1 cellular context compared by ENCODE assay signal in the genomic region with DNA sequence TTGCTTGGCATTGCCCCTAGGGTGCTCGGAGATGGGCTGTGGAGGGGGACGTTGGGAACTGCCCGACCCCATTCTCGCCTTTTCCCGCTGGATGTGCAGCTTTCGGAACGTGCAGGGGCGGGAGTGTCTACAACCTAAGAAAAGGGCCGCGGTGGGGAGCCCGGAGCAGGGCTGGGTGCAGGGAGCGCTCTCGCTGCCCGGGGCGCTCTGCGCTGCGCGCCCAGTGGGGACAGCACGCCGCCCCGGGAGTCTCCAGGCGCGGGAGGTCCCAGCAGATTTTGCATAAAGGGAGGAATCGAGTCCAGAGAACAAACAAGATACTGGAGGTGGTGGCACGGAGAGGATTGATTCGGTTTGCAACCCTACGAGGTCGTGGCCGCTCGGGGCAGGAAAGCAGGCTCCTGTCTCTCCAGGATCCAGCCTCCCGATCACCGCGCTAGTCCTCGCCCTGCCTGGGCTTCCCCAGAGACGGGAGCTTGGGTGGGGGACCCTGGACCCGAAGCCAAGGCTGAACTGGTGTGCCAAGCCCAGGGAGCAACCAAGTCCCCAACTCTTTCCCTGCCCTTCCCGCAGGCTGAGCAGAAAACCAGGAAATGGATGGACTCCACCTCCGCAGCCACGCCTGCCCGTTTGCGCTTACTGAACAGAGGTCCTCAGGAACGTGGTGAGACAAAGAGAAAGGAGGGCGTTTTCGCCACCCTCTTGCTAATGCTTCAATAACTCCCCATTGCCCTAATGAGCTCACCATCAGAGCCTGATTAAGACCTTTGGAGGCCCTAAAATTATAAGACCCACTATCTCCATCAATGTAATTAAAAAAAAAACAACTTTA.
TF ChIP-seq lines count a peak whose summit lies in the region.

No MANE protein-coding gene starts in this region.

TF ChIP-seq in HEK293, 187 proteins besides CTCF, POLR2A, EP300 and RAD21 (continued from another document and continues in another):
- TF ChIP-seq, protein P1, sequence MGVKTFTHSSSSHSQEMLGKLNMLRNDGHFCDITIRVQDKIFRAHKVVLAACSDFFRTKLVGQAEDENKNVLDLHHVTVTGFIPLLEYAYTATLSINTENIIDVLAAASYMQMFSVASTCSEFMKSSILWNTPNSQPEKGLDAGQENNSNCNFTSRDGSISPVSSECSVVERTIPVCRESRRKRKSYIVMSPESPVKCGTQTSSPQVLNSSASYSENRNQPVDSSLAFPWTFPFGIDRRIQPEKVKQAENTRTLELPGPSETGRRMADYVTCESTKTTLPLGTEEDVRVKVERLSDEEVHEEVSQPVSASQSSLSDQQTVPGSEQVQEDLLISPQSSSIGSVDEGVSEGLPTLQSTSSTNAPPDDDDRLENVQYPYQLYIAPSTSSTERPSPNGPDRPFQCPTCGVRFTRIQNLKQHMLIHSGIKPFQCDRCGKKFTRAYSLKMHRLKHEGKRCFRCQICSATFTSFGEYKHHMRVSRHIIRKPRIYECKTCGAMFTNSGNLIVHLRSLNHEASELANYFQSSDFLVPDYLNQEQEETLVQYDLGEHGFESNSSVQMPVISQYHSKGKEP (tag by site-specific recombination; IDR thresholded peaks at IDR 0.05): peak; percentile 29; the same call in 1 of the 2 replicates
- TF ChIP-seq, protein P2, sequence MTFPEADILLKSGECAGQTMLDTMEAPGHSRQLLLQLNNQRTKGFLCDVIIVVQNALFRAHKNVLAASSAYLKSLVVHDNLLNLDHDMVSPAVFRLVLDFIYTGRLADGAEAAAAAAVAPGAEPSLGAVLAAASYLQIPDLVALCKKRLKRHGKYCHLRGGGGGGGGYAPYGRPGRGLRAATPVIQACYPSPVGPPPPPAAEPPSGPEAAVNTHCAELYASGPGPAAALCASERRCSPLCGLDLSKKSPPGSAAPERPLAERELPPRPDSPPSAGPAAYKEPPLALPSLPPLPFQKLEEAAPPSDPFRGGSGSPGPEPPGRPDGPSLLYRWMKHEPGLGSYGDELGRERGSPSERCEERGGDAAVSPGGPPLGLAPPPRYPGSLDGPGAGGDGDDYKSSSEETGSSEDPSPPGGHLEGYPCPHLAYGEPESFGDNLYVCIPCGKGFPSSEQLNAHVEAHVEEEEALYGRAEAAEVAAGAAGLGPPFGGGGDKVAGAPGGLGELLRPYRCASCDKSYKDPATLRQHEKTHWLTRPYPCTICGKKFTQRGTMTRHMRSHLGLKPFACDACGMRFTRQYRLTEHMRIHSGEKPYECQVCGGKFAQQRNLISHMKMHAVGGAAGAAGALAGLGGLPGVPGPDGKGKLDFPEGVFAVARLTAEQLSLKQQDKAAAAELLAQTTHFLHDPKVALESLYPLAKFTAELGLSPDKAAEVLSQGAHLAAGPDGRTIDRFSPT (tag by site-specific recombination; IDR thresholded peaks at IDR 0.05): no peak
- no peak for TF ChIP-seq ZNF837 (tag by site-specific recombination; IDR thresholded peaks at IDR 0.05)
- TF ChIP-seq, protein P3, sequence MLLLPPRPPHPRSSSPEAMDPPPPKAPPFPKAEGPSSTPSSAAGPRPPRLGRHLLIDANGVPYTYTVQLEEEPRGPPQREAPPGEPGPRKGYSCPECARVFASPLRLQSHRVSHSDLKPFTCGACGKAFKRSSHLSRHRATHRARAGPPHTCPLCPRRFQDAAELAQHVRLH (tag by site-specific recombination; IDR thresholded peaks at IDR 0.05): peak; percentile 10; the same call in 1 of the 2 replicates
- peak; percentile 85; the same call in 1 of the 2 replicates for TF ChIP-seq REPIN1 (tag by site-specific recombination; IDR thresholded peaks at IDR 0.05; ENCODE audit: low read depth)
- TF ChIP-seq HOXA7 (CRISPR knock-in tag; IDR thresholded peaks at IDR 0.05; ENCODE audit: borderline replicate concordance): no peak
- 0 out of 2 replicates have a peak, but pooled peaks have one; percentile 24 for TF ChIP-seq ZNF623 (tag by site-specific recombination; IDR thresholded peaks at IDR 0.05)
- peak; percentile 39; the same call in 1 of the 2 replicates for TF ChIP-seq ZNF394 (tag by site-specific recombination; IDR thresholded peaks at IDR 0.05; ENCODE audit: borderline replicate concordance)
- TF ChIP-seq ZNF292 (tag by site-specific recombination; IDR thresholded peaks at IDR 0.05; ENCODE audit: borderline replicate concordance, low read depth): no peak
- TF ChIP-seq RBAK (tag by site-specific recombination; IDR thresholded peaks at IDR 0.05): no peak
- TF ChIP-seq, protein P4, sequence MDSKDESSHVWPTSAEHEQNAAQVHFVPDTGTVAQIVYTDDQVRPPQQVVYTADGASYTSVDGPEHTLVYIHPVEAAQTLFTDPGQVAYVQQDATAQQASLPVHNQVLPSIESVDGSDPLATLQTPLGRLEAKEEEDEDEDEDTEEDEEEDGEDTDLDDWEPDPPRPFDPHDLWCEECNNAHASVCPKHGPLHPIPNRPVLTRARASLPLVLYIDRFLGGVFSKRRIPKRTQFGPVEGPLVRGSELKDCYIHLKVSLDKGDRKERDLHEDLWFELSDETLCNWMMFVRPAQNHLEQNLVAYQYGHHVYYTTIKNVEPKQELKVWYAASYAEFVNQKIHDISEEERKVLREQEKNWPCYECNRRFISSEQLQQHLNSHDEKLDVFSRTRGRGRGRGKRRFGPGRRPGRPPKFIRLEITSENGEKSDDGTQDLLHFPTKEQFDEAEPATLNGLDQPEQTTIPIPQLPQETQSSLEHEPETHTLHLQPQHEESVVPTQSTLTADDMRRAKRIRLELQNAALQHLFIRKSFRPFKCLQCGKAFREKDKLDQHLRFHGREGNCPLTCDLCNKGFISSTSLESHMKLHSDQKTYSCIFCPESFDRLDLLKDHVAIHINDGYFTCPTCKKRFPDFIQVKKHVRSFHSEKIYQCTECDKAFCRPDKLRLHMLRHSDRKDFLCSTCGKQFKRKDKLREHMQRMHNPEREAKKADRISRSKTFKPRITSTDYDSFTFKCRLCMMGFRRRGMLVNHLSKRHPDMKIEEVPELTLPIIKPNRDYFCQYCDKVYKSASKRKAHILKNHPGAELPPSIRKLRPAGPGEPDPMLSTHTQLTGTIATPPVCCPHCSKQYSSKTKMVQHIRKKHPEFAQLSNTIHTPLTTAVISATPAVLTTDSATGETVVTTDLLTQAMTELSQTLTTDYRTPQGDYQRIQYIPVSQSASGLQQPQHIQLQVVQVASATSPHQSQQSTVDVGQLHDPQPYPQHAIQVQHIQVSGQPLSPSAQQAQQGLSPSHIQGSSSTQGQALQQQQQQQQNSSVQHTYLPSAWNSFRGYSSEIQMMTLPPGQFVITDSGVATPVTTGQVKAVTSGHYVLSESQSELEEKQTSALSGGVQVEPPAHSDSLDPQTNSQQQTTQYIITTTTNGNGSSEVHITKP (tag by site-specific recombination; IDR thresholded peaks at IDR 0.05): peak; percentile 97
- peak; percentile 12; the same call in 1 of the 2 replicates for TF ChIP-seq ZNF239 (tag by site-specific recombination; IDR thresholded peaks at IDR 0.05)
- TF ChIP-seq ZFHX2 (tag by site-specific recombination; conservative IDR thresholded peaks at IDR 0.05): peak; percentile 57
- TF ChIP-seq, protein P5, sequence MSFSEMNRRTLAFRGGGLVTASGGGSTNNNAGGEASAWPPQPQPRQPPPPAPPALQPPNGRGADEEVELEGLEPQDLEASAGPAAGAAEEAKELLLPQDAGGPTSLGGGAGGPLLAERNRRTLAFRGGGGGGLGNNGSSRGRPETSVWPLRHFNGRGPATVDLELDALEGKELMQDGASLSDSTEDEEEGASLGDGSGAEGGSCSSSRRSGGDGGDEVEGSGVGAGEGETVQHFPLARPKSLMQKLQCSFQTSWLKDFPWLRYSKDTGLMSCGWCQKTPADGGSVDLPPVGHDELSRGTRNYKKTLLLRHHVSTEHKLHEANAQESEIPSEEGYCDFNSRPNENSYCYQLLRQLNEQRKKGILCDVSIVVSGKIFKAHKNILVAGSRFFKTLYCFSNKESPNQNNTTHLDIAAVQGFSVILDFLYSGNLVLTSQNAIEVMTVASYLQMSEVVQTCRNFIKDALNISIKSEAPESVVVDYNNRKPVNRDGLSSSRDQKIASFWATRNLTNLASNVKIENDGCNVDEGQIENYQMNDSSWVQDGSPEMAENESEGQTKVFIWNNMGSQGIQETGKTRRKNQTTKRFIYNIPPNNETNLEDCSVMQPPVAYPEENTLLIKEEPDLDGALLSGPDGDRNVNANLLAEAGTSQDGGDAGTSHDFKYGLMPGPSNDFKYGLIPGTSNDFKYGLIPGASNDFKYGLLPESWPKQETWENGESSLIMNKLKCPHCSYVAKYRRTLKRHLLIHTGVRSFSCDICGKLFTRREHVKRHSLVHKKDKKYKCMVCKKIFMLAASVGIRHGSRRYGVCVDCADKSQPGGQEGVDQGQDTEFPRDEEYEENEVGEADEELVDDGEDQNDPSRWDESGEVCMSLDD (tag by site-specific recombination; IDR thresholded peaks at IDR 0.05): no peak; the same call in 1 of the 2 replicates
- TF ChIP-seq ZNF561 (tag by site-specific recombination; IDR thresholded peaks at IDR 0.05; ENCODE audit: borderline replicate concordance): peak; percentile 91
- TF ChIP-seq IKZF3 (tag by site-specific recombination; IDR thresholded peaks at IDR 0.05): peak; percentile 89
- TF ChIP-seq ZNF501 (tag by site-specific recombination; IDR thresholded peaks at IDR 0.05): peak; percentile 81
- TF ChIP-seq, protein P6, sequence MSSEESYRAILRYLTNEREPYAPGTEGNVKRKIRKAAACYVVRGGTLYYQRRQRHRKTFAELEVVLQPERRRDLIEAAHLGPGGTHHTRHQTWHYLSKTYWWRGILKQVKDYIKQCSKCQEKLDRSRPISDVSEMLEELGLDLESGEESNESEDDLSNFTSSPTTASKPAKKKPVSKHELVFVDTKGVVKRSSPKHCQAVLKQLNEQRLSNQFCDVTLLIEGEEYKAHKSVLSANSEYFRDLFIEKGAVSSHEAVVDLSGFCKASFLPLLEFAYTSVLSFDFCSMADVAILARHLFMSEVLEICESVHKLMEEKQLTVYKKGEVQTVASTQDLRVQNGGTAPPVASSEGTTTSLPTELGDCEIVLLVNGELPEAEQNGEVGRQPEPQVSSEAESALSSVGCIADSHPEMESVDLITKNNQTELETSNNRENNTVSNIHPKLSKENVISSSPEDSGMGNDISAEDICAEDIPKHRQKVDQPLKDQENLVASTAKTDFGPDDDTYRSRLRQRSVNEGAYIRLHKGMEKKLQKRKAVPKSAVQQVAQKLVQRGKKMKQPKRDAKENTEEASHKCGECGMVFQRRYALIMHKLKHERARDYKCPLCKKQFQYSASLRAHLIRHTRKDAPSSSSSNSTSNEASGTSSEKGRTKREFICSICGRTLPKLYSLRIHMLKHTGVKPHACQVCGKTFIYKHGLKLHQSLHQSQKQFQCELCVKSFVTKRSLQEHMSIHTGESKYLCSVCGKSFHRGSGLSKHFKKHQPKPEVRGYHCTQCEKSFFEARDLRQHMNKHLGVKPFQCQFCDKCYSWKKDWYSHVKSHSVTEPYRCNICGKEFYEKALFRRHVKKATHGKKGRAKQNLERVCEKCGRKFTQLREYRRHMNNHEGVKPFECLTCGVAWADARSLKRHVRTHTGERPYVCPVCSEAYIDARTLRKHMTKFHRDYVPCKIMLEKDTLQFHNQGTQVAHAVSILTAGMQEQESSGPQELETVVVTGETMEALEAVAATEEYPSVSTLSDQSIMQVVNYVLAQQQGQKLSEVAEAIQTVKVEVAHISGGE (tag by site-specific recombination; conservative IDR thresholded peaks at IDR 0.05; ENCODE audit: low read depth): peak; percentile 25
- TF ChIP-seq GLIS1 (tag by site-specific recombination; IDR thresholded peaks at IDR 0.05): peak; percentile 92
- peak; percentile 91 for TF ChIP-seq ZBTB20 (tag by site-specific recombination; IDR thresholded peaks at IDR 0.05)
- TF ChIP-seq EGR2 (tag by site-specific recombination; IDR thresholded peaks at IDR 0.05; ENCODE audit: low read depth): peak; percentile 53; the same call in 1 of the 2 replicates
- TF ChIP-seq, protein P7, sequence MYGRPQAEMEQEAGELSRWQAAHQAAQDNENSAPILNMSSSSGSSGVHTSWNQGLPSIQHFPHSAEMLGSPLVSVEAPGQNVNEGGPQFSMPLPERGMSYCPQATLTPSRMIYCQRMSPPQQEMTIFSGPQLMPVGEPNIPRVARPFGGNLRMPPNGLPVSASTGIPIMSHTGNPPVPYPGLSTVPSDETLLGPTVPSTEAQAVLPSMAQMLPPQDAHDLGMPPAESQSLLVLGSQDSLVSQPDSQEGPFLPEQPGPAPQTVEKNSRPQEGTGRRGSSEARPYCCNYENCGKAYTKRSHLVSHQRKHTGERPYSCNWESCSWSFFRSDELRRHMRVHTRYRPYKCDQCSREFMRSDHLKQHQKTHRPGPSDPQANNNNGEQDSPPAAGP (tag by site-specific recombination; IDR thresholded peaks at IDR 0.05): peak; percentile 92
- TF ChIP-seq KLF7 (tag by site-specific recombination; IDR thresholded peaks at IDR 0.05; ENCODE audit: borderline replicate concordance): peak; percentile 77; the same call in 1 of the 2 replicates
- TF ChIP-seq, protein P8, sequence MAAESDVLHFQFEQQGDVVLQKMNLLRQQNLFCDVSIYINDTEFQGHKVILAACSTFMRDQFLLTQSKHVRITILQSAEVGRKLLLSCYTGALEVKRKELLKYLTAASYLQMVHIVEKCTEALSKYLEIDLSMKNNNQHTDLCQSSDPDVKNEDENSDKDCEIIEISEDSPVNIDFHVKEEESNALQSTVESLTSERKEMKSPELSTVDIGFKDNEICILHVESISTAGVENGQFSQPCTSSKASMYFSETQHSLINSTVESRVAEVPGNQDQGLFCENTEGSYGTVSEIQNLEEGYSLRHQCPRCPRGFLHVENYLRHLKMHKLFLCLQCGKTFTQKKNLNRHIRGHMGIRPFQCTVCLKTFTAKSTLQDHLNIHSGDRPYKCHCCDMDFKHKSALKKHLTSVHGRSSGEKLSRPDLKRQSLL (tag by site-specific recombination; IDR thresholded peaks at IDR 0.05): 0 out of 2 replicates have a peak, but pooled peaks have one; percentile 24
- peak; percentile 58 for TF ChIP-seq TRIM28 (IDR thresholded peaks at IDR 0.05; ENCODE audit: borderline replicate concordance, low read length)
- TF ChIP-seq, protein P9, sequence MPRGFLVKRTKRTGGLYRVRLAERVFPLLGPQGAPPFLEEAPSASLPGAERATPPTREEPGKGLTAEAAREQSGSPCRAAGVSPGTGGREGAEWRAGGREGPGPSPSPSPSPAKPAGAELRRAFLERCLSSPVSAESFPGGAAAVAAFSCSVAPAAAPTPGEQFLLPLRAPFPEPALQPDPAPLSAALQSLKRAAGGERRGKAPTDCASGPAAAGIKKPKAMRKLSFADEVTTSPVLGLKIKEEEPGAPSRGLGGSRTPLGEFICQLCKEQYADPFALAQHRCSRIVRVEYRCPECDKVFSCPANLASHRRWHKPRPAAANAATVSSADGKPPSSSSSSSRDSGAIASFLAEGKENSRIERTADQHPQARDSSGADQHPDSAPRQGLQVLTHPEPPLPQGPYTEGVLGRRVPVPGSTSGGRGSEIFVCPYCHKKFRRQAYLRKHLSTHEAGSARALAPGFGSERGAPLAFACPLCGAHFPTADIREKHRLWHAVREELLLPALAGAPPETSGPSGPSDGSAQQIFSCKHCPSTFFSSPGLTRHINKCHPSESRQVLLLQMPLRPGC (tag by site-specific recombination; IDR thresholded peaks at IDR 0.05): peak; percentile 51; the same call in 1 of the 2 replicates
- TF ChIP-seq GLIS2 (tag by site-specific recombination; IDR thresholded peaks at IDR 0.05): peak; percentile 89
- peak; percentile 81 for TF ChIP-seq ZSCAN30 (tag by site-specific recombination; IDR thresholded peaks at IDR 0.05)
- peak; percentile 61; the same call in 1 of the 2 replicates for TF ChIP-seq MZF1 (tag by site-specific recombination; IDR thresholded peaks at IDR 0.05; ENCODE audit: borderline replicate concordance)
